Comparison of ENCODE assay signal across 8 cellular contexts in the genomic region with DNA sequence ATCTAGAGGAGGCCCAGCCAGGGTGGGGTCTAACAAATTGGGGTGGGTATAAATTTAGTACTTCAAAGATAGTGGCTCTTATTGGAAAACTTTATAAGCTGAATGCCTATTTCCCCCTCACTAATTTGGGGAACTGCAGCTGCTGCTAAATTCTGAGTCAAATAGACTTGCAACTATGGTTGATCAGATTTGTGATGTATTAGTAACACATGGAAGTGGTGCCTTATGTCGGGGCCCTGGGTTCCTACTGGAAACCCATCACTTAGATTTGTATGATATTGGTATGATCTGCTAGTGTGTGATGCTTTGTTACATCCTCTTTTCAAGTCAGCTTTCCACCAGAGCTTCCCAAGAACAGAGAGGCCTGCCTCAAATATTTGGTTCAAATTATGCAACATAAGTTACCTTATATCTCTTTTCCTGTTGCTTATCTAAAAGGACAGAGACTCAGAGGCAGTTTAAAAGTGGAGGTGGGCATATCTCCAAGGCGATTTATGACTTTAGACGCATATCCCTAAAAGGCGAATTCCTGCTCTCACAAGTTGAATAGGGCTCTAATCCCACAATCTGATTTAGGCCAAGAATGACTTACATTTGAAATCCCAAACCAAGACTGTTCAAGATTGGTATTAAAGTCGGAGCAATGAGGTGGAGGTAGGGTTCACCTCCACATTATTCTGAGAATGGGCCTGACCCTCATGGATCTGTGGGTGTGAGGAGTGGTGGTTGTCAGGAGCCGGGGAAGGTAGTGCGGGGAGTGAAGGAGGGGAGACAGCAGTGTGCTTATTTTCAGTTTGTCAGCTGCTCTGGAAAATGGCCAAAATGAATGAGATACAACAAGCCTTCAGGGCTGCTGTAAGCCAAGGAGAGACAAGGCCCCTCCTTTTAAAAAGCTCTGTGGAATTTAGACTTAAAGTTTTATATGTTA.
DNase-seq lines count a peak whose midpoint lies in the region; ATAC-seq and TF ChIP-seq lines count a peak whose summit lies in the region.

No MANE protein-coding gene starts in this region.

- TF ChIP-seq CTCF in MCF 10A (IDR thresholded peaks at IDR 0.05; ENCODE audit: unreplicated experiment) (no peak), thoracic aorta (IDR thresholded peaks at IDR 0.05) (no peak), GM13976 (IDR thresholded peaks at IDR 0.05; ENCODE audit: borderline replicate concordance, control extremely low read depth, extremely low read depth, insufficient read depth, missing control alignments) (no peak)

- H3K27me3 Mint-ChIP-seq in MCF 10A (ENCODE audit: insufficient read depth, unreplicated experiment) = no peaks in the 10 kb centered on the region

- CTCF ChIA-PET in MCF 10A (lab: Yijun Ruan, JAX) = interaction anchor here (0.5 to 9.5 kb wide), 10 partner anchors 206 to 571 kb away, joined by 3 to 128 read pairs (median 5); no protein-coding TSS in a partner anchor

- peaks cover 45 to 61% of the 10 kb centered on the region in 2 donors for H3K4me1 ChIP-seq in thoracic aorta (ENCODE audit: control insufficient read depth in 1 of 2, low read depth in 2 of 2)

- no peaks in the 10 kb centered on the region for H3K9me3 Mint-ChIP-seq in MCF 10A (ENCODE audit: unreplicated experiment)

- H3K27ac ChIP-seq in thoracic aorta = peak overlapping the region; percentile 82 to 88

- H3K9me3 ChIP-seq in thoracic aorta = no peaks in the 10 kb centered on the region

- intact Hi-C loops in MCF 10A (cut with micrococcal nuclease) = loop anchor here (5.0 kb wide), 3 partner anchors 108 to 452 kb away; no protein-coding TSS in a partner anchor

- no peak for ATAC-seq in thoracic aorta (ENCODE audit: insufficient number of reproducible peaks, low FRiP score, low read depth)
- ATAC-seq in GM19035 (IDR thresholded peaks at IDR 0.05; ENCODE audit: unreplicated experiment) = no peak
- no peak for ATAC-seq in HG03442 (IDR thresholded peaks at IDR 0.05; ENCODE audit: unreplicated experiment)

- no peaks in the 10 kb centered on the region for H3K36me3 ChIP-seq in thoracic aorta

- DNase-seq in NCI-H1092 (lab: John Stamatoyannopoulos, UW) = peak; percentile 18
- DNase-seq in MCF 10A (ENCODE audit: unreplicated experiment) = no peak
- DNase-seq in left kidney (ENCODE audit: low read depth, low spot score) = peak; percentile 58
- DNase-seq in thoracic aorta (ENCODE audit: low spot score) = no peak
- DNase-seq in DMS114 treated with DMSO at 0.1 percent for 48 hours (lab: John Stamatoyannopoulos, UW; ENCODE audit: unreplicated experiment) = no peak
- DNase-seq in GM13976 (ENCODE audit: low spot score) = no peak

- H3K4me3 ChIP-seq in thoracic aorta = no peak overlapping the region

- POLR2A ChIA-PET in MCF 10A (lab: Yijun Ruan, JAX) = interaction anchor here (0.6 to 13.7 kb wide), 10 partner anchors 12 to 571 kb away, joined by 3 to 267 read pairs (median 6); partner anchors contain the start of gene ZFP36L1

- H3K27ac Mint-ChIP-seq in MCF 10A (ENCODE audit: low read depth, unreplicated experiment) = peak overlapping the region; percentile 43

- H3K36me3 Mint-ChIP-seq in MCF 10A (ENCODE audit: insufficient read depth, unreplicated experiment) = no peaks in the 10 kb centered on the region

- H3K4me1 Mint-ChIP-seq in MCF 10A (ENCODE audit: insufficient read depth, unreplicated experiment) = peaks cover 36% of the 10 kb centered on the region

- H3K27me3 ChIP-seq in thoracic aorta (replicated peaks; ENCODE audit: insufficient read depth) = no peaks in the 10 kb centered on the region

- in situ Hi-C loops in GM13976 (cut with MboI; ENCODE audit: low sequenced_read_pairs, unreplicated experiment) = loop anchor here (5.0 kb wide), 1 partner anchor 572 kb away; no protein-coding TSS in a partner anchor

- no peak overlapping the region for H3K4me3 Mint-ChIP-seq in MCF 10A (ENCODE audit: unreplicated experiment)

- no TSS peak for BruUV-seq in MCF 10A (replicated peaks; lab: Mats Ljungman, UMichigan)

Comparison
In these comparisons a context has a peak if more than half of its experiments do, and no peak if none do; other contexts are left out.
1. DNase-seq: peak in NCI-H1092 (single experiment) and left kidney (single experiment); none in MCF 10A (single experiment), thoracic aorta (single experiment), DMS114 treated with DMSO at 0.1 percent for 48 hours (single experiment) and GM13976 (single experiment).